In genomic region chr1:2056955-2057590, GRCh38 we compare ENCODE assay signal across 6 cellular contexts. TPM values are rescaled to one million over a fixed set of nuclear protein-coding genes. Genes with fewer than 3 reads are reported as not detected.
"Had no signal": no experiment of that assay in that cellular context is flagged by ENCODE, and none has a peak within 500 bp of the region (broad histone marks: within the 10 kb centered on the region; RNA-seq: fewer than 3 reads in every experiment).

No MANE protein-coding gene starts in this region.

- DNase-seq: H9, HCEC 1CT, IMR-90, KBM-7 had no signal

- ATAC-seq: GM23338 had no signal

- H3K4me2 ChIP-seq: GM23338 had no signal

- H3K4me3 ChIP-seq: GM23338 had no signal

RNA-seq across cellular contexts. Expression of gene GABRD, which starts 37.9 kb away (rescaled TPM):
- total RNA-seq: HT-29, IMR-90 had no signal

RNA-seq across cellular contexts. Expression of gene CFAP74, which starts 53.5 kb away (rescaled TPM):
- total RNA-seq: GM23338, HT-29, IMR-90 had no signal
